Comparison of ENCODE assay signal across 8 cellular contexts in the genomic region with DNA sequence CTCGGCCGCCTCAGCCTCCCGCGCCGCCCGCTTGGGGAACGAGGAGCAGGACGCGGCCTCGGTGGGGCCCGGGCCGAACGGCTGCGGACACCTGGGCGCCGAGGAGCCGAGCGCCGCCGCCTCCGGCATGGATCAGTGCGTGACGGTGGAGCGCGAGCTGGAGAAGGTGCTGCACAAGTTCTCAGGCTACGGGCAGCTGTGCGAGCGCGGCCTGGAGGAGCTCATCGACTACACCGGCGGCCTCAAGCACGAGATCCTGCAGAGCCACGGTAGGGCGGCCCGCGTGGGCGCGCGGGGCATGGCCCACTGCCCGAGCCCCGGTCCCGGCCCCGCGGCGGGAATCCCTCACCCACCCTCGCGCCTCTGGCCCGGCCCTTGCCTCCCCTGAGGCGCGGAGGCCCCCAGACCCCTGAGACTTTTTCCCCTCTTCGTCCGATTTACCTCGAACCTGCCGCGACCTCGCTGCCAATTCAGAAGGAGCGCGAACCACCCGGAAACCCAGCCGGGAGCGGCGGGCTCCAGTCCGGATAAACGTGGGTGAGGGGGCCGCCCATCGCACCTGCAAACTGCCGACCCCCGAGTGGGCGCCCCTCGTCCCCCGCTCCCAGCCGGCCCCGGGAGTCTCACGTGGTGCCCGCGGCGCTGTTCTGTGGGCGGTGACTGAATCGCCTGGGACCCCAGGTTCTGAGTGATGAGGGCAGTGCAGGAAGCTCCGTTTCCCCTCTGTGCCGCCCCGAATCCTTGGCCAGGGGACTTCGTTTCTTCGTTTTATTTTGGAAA. TPM values are rescaled to one million over a fixed set of nuclear protein-coding genes. Genes with fewer than 3 reads are reported as not detected.
DNase-seq lines count a peak whose midpoint lies in the region; TF ChIP-seq lines count a peak whose summit lies in the region.
"Not testable (repeated sequence)": the region's sequence is repeated elsewhere in the genome, so short reads cannot be mapped to it uniquely, and the experiment has no call there.

No MANE protein-coding gene starts in this region.

- H3K9me3 ChIP-seq in hepatocyte (ENCODE audit: low read depth) = not testable (repeated sequence)

- H3K4me3 Mint-ChIP-seq in HFFc6 = peak overlapping the region; percentile 86
- H3K4me3 Mint-ChIP-seq in brain = peak overlapping the region; percentile 85 to 93 (median 89)

- H4K20me1 ChIP-seq in hepatocyte (ENCODE audit: insufficient read depth, poor library complexity, severe bottlenecking) = not testable (repeated sequence)

- H3K27ac Mint-ChIP-seq in HFFc6 (peak overlapping the region; percentile 42; the same call in 1 of the 2 replicates), brain (peak overlapping the region in 3 of 5 experiments; percentile 67 to 89 (median 85))

- H3K27me3 ChIP-seq in hepatocyte = not testable (repeated sequence)

- not testable (repeated sequence) for H3K27me3 Mint-ChIP-seq in HFFc6 (ENCODE audit: insufficient read depth); brain

- H3K9me2 ChIP-seq in hepatocyte (replicated peaks; ENCODE audit: insufficient read depth) = not testable (repeated sequence)

- not testable (repeated sequence) for H3K79me2 ChIP-seq in hepatocyte

- not testable (repeated sequence) for H2AFZ ChIP-seq in hepatocyte

- H3K4me1 Mint-ChIP-seq in HFFc6 (ENCODE audit: low read depth); brain: not testable (repeated sequence)

- not testable (repeated sequence) for H3K9me3 Mint-ChIP-seq in HFFc6, brain

- not testable (repeated sequence) for H3K36me3 ChIP-seq in hepatocyte (replicated peaks; ENCODE audit: insufficient read depth, low read depth)

- H3K36me3 Mint-ChIP-seq in HFFc6 (ENCODE audit: low read depth); brain: not testable (repeated sequence)

- not testable (repeated sequence) for H3K4me1 ChIP-seq in hepatocyte (ENCODE audit: insufficient read depth)

- DNase-seq in HFFc6 (peak; percentile 54), M059J (ENCODE audit: low read depth) (peak; percentile 47), hepatocyte (ENCODE audit: low spot score) (peak; percentile 59), posterior vena cava (ENCODE audit: low spot score) (peak; percentile 83)
- DNase-seq in activated CD4-positive, CD25-positive, alpha-beta regulatory T cell treated with anti-CD3 and anti-CD28 coated beads, Interleukin-2, amount 50 U/mL, for 72 hours = peak; percentile 61

- H3K4me3 ChIP-seq in GM08714 (ENCODE audit: low read length) (peak overlapping the region; percentile 71; the same call in 1 of the 2 replicates), hepatocyte (peak overlapping the region; percentile 77)

- peak overlapping the region; percentile 88 for H3K4me2 ChIP-seq in hepatocyte

- WGBS in hepatocyte (ENCODE audit: low lambda C conversion rate, missing lambda C conversion rate) = 1% methylated on average over 25 of the region's 85 CpGs

- not testable (repeated sequence) for TF ChIP-seq CTCF in HFFc6 (IDR thresholded peaks at IDR 0.05); brain (conservative IDR thresholded peaks at IDR 0.05); hepatocyte (IDR thresholded peaks at IDR 0.05; ENCODE audit: poor library complexity)

- intact Hi-C loops in posterior vena cava (cut with DNase I) = not testable (repeated sequence)

- H3K27ac ChIP-seq in hepatocyte (peak overlapping the region; percentile 95), temporal lobe (ENCODE audit: low read depth, low read length) (peak overlapping the region; percentile 61)

RNA-seq across cellular contexts. Expression of a gene that starts 0.6 kb away (rescaled TPM):
- total RNA-seq in HFFc6 (2021; fragmentation: NEBNext Ultra II Directional; extraction: Animal tissue kit (Norgen Biotek cat#: 25700)) = 10 to 100 TPM in 1 of 6 experiments, 1 to 10 TPM in 5; 5.5 to 10.7 (median 8.4) TPM
- 19.9 and 24.0 TPM in 2 replicates for total RNA-seq in M059J (2014; rRNA removed; shearing (Covaris generic))
- polyA plus RNA-seq in brain (ENCODE audit: insufficient read depth, low read depth, low replicate concordance) (22.5 TPM), hepatocyte (23.0 and 25.7 TPM in 2 replicates)
- total RNA-seq in hepatocyte (72.3 and 80.8 TPM in 2 replicates), posterior vena cava (10 to 100 TPM; 20.3 to 22.9 TPM), temporal lobe (41.3 TPM)

Comparison
In these comparisons a context has a peak if more than half of its experiments do, and no peak if none do; other contexts are left out.
1. Peak in every context shown above with its lines: DNase-seq, H3K4me3 ChIP-seq and H3K27ac ChIP-seq.